Comparison of ENCODE assay signal across 17 cellular contexts in genomic region chr9:107539427-107540154, GRCh38. TPM values are rescaled to one million over a fixed set of nuclear protein-coding genes. Genes with fewer than 3 reads are reported as not detected.
DNase-seq lines count a peak whose midpoint lies in the region; ATAC-seq and TF ChIP-seq lines count a peak whose summit lies in the region.
"Had no signal": no experiment of that assay in that cellular context is flagged by ENCODE, and none has a peak within 500 bp of the region (broad histone marks: within the 10 kb centered on the region; RNA-seq: fewer than 3 reads in every experiment).

No MANE protein-coding gene starts in this region.

- no peaks in the 10 kb centered on the region for H3K9me3 Mint-ChIP-seq in endodermal cell
- H3K9me3 Mint-ChIP-seq: central memory CD8-positive, alpha-beta T cell had no signal

- H3K9me3 ChIP-seq in breast epithelium (no peaks in the 10 kb centered on the region), endodermal cell (ENCODE audit: control insufficient read depth, low read length) (no peaks in the 10 kb centered on the region), iPS DF 6.9 (ENCODE audit: control insufficient read depth, insufficient read depth, low read length) (no peaks in the 10 kb centered on the region)
- H3K9me3 ChIP-seq: SJSA1 had no signal

- no peak overlapping the region for H3K4me3 ChIP-seq in breast epithelium
- no peak overlapping the region for H3K4me3 ChIP-seq in endodermal cell (ENCODE audit: low read length)
- H3K4me3 ChIP-seq in iPS DF 6.9 (ENCODE audit: low read length) = no peak overlapping the region
- H3K4me3 ChIP-seq: SJSA1 had no signal

- no peak for ATAC-seq in HG03442 (IDR thresholded peaks at IDR 0.05; ENCODE audit: unreplicated experiment)
- ATAC-seq: naive thymus-derived CD4-positive, alpha-beta T cell had no signal

- TF ChIP-seq CTCF in breast epithelium (IDR thresholded peaks at IDR 0.05) (no peak), endodermal cell (conservative IDR thresholded peaks at IDR 0.05) (peak; percentile 67)

- no peaks in the 10 kb centered on the region for H3K36me3 ChIP-seq in breast epithelium
- H3K36me3 ChIP-seq in endodermal cell (ENCODE audit: control insufficient read depth, insufficient read depth, low read length) = no peaks in the 10 kb centered on the region
- H3K36me3 ChIP-seq in iPS DF 6.9 (ENCODE audit: control insufficient read depth, insufficient read depth, low read length) = no peaks in the 10 kb centered on the region
- H3K36me3 ChIP-seq: SJSA1 had no signal

- intact Hi-C loops in breast epithelium (cut with DNase I; ENCODE audit: low total_unique reads) = no loop called here

- no peak overlapping the region for H3K27ac Mint-ChIP-seq in endodermal cell
- H3K27ac Mint-ChIP-seq: CD8-positive, alpha-beta memory T cell; naive thymus-derived CD4-positive, alpha-beta T cell; progenitor cell of endocrine pancreas had no signal

- no peak overlapping the region for H3K9ac ChIP-seq in endodermal cell (ENCODE audit: extremely low read depth, low read length, poor library complexity, severe bottlenecking)

- no peak overlapping the region for H3K27ac ChIP-seq in breast epithelium
- H3K27ac ChIP-seq in endodermal cell (ENCODE audit: low read depth, low read length) = no peak overlapping the region
- H3K27ac ChIP-seq in iPS DF 6.9 (ENCODE audit: low read length) = no peak overlapping the region
- H3K27ac ChIP-seq: SJSA1 had no signal

- WGBS in endodermal cell (ENCODE audit: insufficient coverage in 1 of 2, insufficient read length in 1 of 2), 2 experiments = 72 to 82% methylated on average over 8 to 10 of the region's 10 CpGs
- no CpG with 5 or more reads among the region's 10 CpGs for WGBS in iPS DF 6.9 (ENCODE audit: insufficient coverage, insufficient read length)

- peaks cover 10% of the 10 kb centered on the region for H3K4me1 Mint-ChIP-seq in endodermal cell
- H3K4me1 Mint-ChIP-seq: CD8-positive, alpha-beta memory T cell; central memory CD8-positive, alpha-beta T cell; naive thymus-derived CD4-positive, alpha-beta T cell had no signal

- DNase-seq in T47D (ENCODE audit: low read depth in 1 of 2, low spot score in 1 of 2) (peak; percentile 26 to 65), breast epithelium (ENCODE audit: low spot score in 2 of 2) (no peak), endodermal cell (peak; percentile 78), iPS DF 6.9 (ENCODE audit: low read depth, low spot score) (peak; percentile 55), NCI-H1417 (lab: John Stamatoyannopoulos, UW) (no peak), UCSD-AML1 (lab: John Stamatoyannopoulos, UW; ENCODE audit: unreplicated experiment) (no peak)
- DNase-seq in stimulated activated naive CD4-positive, alpha-beta T cell treated with Interleukin-2 at 50 U/mL for 16 hours (lab: John Stamatoyannopoulos, UW) = no peak
- DNase-seq: activated CD4-positive, alpha-beta T cell treated with anti-CD3 and anti-CD28 coated beads, Interleukin-2, amount 50 U/mL, for 1 hour; activated T-cell treated with anti-CD3 and anti-CD28 coated beads, Interleukin-2, amount 50 U/mL, for 48 hours; CD8-positive, alpha-beta memory T cell; naive thymus-derived CD4-positive, alpha-beta T cell; NCI-H2171 treated with DMSO at 0.1 percent for 48 hours; T-helper 9 cell had no signal

- no peaks in the 10 kb centered on the region for H3K27me3 Mint-ChIP-seq in endodermal cell (ENCODE audit: insufficient read depth)
- H3K27me3 Mint-ChIP-seq: CD8-positive, alpha-beta memory T cell; central memory CD8-positive, alpha-beta T cell; naive thymus-derived CD4-positive, alpha-beta T cell had no signal

- H3K4me1 ChIP-seq in breast epithelium (no peaks in the 10 kb centered on the region), endodermal cell (ENCODE audit: control insufficient read depth, insufficient read depth, low read length) (no peaks in the 10 kb centered on the region), iPS DF 6.9 (ENCODE audit: control insufficient read depth, insufficient read depth, low read length) (no peaks in the 10 kb centered on the region)
- H3K4me1 ChIP-seq: SJSA1 had no signal

- TF ChIP-seq POLR2A in breast epithelium (IDR thresholded peaks at IDR 0.05) = no peak

- H3K4me3 Mint-ChIP-seq in endodermal cell = no peak overlapping the region
- H3K4me3 Mint-ChIP-seq: CD8-positive, alpha-beta memory T cell; central memory CD8-positive, alpha-beta T cell; naive thymus-derived CD4-positive, alpha-beta T cell had no signal

- H3K36me3 Mint-ChIP-seq in endodermal cell (ENCODE audit: low read depth) = no peaks in the 10 kb centered on the region
- H3K36me3 Mint-ChIP-seq: CD8-positive, alpha-beta memory T cell; naive thymus-derived CD4-positive, alpha-beta T cell had no signal

- H3K27me3 ChIP-seq in breast epithelium (no peaks in the 10 kb centered on the region), endodermal cell (ENCODE audit: control insufficient read depth, insufficient read depth, low read length, poor library complexity, severe bottlenecking) (no peaks in the 10 kb centered on the region), iPS DF 6.9 (ENCODE audit: control insufficient read depth, insufficient read depth, low read length) (no peaks in the 10 kb centered on the region)
- H3K27me3 ChIP-seq: SJSA1 had no signal

- in situ Hi-C loops in T47D (cut with HindIII; ENCODE audit: low pct_unique_long_range_greater_than_20kb, low sequenced_read_pairs) = no loop called here

RNA-seq across cellular contexts. Expression of gene KLF4, which starts 50.0 kb away (rescaled TPM):
- total RNA-seq in breast epithelium (100 to 1,000 TPM in 1 of 3 donors, 10 to 100 TPM in 2; 52.7 to 165 (median 53.4) TPM), endodermal cell (1 to 10 TPM; 1.9 to 2.6 TPM)
- 1.9 TPM for polyA plus RNA-seq in endodermal cell (2013, experiment 1 of 2)
- polyA plus RNA-seq in endodermal cell (2013, experiment 2 of 2) = 1.4 TPM
- polyA plus RNA-seq: CD8-positive, alpha-beta memory T cell; naive thymus-derived CD4-positive, alpha-beta T cell had no signal

Comparison
In these comparisons a context has a peak if more than half of its experiments do, and no peak if none do; other contexts are left out.
1. DNase-seq: peak in T47D (2 of 2), endodermal cell (single experiment) and iPS DF 6.9 (single experiment); none in breast epithelium (0 of 2), NCI-H1417 (0 of 3), UCSD-AML1 (single experiment) and stimulated activated naive CD4-positive, alpha-beta T cell treated with Interleukin-2 at 50 U/mL for 16 hours (single experiment).
2. RNA of gene KLF4, which starts 50.0 kb away (total RNA-seq): 52.7 to 165 TPM in breast epithelium; 1.9 to 2.6 TPM in endodermal cell; every median in the first group is over 10 times any median in the second.